Comparison of ENCODE assay signal across 10 cellular contexts in the genomic region with DNA sequence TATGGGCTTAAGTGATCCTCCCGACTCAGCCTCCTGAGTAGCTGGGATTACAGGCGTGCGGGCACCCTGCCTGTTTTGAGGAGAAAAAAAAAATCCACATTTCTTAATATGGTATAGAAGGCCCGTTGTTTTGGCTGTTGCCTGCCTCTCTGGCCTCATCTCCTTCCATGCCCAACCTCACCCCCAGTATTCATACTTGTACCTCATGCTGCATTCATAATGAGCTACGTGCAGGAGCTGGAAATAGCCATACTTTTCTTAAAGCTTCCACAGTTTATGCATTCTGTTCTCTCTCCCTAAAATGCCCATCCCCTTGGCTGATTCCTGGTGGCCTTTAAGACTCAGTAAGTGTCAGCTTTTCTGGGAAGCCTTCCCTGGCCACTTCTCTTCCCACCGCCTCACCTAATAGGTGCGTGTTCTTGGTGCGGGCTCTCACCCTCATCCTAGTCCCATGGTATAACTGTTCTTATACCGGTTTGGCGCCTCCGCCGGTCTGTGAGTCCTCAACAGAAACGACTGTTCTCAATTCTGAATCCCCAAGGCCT. TPM values are rescaled to one million over a fixed set of nuclear protein-coding genes. Genes with fewer than 3 reads are reported as not detected.
A peak's percentile ranks its signal among the peaks of the same experiment; 100 is the strongest.
DNase-seq lines count a peak whose midpoint lies in the region; ATAC-seq and TF ChIP-seq lines count a peak whose summit lies in the region.
"Had no signal": no experiment of that assay in that cellular context is flagged by ENCODE, and none has a peak within 500 bp of the region (broad histone marks: within the 10 kb centered on the region; RNA-seq: fewer than 3 reads in every experiment).

No MANE protein-coding gene starts in this region.

- peaks cover 0 to 6% (median 0%) of the 10 kb centered on the region in 5 donors for H3K36me3 Mint-ChIP-seq in naive thymus-derived CD4-positive, alpha-beta T cell

- no peaks in the 10 kb centered on the region for H3K9me3 ChIP-seq in left ventricle myocardium inferior (replicated peaks)
- no peaks in the 10 kb centered on the region for H3K9me3 ChIP-seq in naive thymus-derived CD4-positive, alpha-beta T cell (ENCODE audit: control insufficient read depth in 2 of 3, low read length in 3 of 3)
- H3K9me3 ChIP-seq in aorta (ENCODE audit: control insufficient read depth, low read length), result no peaks in the 10 kb centered on the region

- intact Hi-C loops in left ventricle myocardium inferior (cut with micrococcal nuclease) (loop anchor here (5.0 kb wide), 1 partner anchor 35 kb away; the partner anchor contains the start of genes CCDC107 and RMRP), Right ventricle myocardium inferior (cut with DNase I) (loop anchor here (2.0 to 5.0 kb wide), 2 partner anchors 31 to 35 kb away; no protein-coding TSS in a partner anchor), aorta (cut with DNase I) (loop anchor here in 1 of 2 donors (2.0 kb wide), 1 partner anchor 37 kb away; no protein-coding TSS in a partner anchor)
- intact Hi-C loops in naive thymus-derived CD4-positive, alpha-beta T cell (cut with micrococcal nuclease), result loop anchor here (1.0 to 2.0 kb wide), 3 partner anchors 15 to 75 kb away; partner anchors contain the start of genes CCDC107 (in 2 of the 2) and RMRP (in 2 of the 2)

- in situ Hi-C loops in astrocyte of the cerebellum (cut with HindIII; ENCODE audit: low sequenced_read_pairs), result loop anchor here (5.0 kb wide), 1 partner anchor 35 kb away; no protein-coding TSS in a partner anchor

- H3K4me1 ChIP-seq in left ventricle myocardium inferior (peaks cover 54% of the 10 kb centered on the region), aorta (ENCODE audit: control insufficient read depth in 1 of 2, insufficient read depth in 2 of 2, low read length in 2 of 2) (no peaks in the 10 kb centered on the region)
- peaks cover 5% of the 10 kb centered on the region in 2 donors for H3K4me1 ChIP-seq in naive thymus-derived CD4-positive, alpha-beta T cell (ENCODE audit: control insufficient read depth in 2 of 2, insufficient read depth in 2 of 2, low read length in 2 of 2)

- H3K27ac ChIP-seq in left ventricle myocardium inferior (replicated peaks), result peak overlapping the region; percentile 98
- no peak overlapping the region for H3K27ac ChIP-seq in naive thymus-derived CD4-positive, alpha-beta T cell (ENCODE audit: low read depth, low read length)
- H3K27ac ChIP-seq in aorta (ENCODE audit: low read depth in 1 of 2, low read length in 2 of 2), result peak overlapping the region; percentile 76 to 100

- CTCF ChIA-PET in naive thymus-derived CD4-positive, alpha-beta T cell (lab: Charles Lee), result interaction anchor here (0.5 to 5.4 kb wide), 9 partner anchors 10 to 1058 kb away, joined by 3 to 29 read pairs (median 3); partner anchors contain the start of genes CCDC107 and RMRP

- POLR2A ChIA-PET in naive thymus-derived CD4-positive, alpha-beta T cell (lab: Charles Lee), result interaction anchor here (0.8 to 2.8 kb wide), 11 partner anchors 9 to 87 kb away, joined by 3 to 13 read pairs (median 5); partner anchors contain the start of genes ARHGEF39, CCDC107, RMRP and SIT1

- H3K27me3 ChIP-seq in left ventricle myocardium inferior (ENCODE audit: low read depth) (no peaks in the 10 kb centered on the region), aorta (ENCODE audit: control insufficient read depth in 1 of 2, insufficient read depth in 2 of 2, low read length in 1 of 2) (no peaks in the 10 kb centered on the region)
- H3K27me3 ChIP-seq in naive thymus-derived CD4-positive, alpha-beta T cell (ENCODE audit: control insufficient read depth in 2 of 2, insufficient read depth in 2 of 2, low read length in 2 of 2), result no peaks in the 10 kb centered on the region

- no peaks in the 10 kb centered on the region for H3K9me3 Mint-ChIP-seq in naive thymus-derived CD4-positive, alpha-beta T cell

- TF ChIP-seq CTCF in left ventricle myocardium inferior (IDR thresholded peaks at IDR 0.05; ENCODE audit: borderline replicate concordance) (no peak), astrocyte of the cerebellum (IDR thresholded peaks at IDR 0.05; ENCODE audit: low read depth, low read length, missing control alignments) (no peak)

- H3K4me3 Mint-ChIP-seq in naive thymus-derived CD4-positive, alpha-beta T cell, result peak overlapping the region; percentile 70 to 94 (median 88)

- 9 to 10% methylated on average over 13 of the region's 13 CpGs for WGBS in aorta, 2 donors

- H3K4me3 ChIP-seq in left ventricle myocardium inferior, result no peak overlapping the region
- peak overlapping the region; percentile 85 for H3K4me3 ChIP-seq in astrocyte of the cerebellum (ENCODE audit: low read depth, low read length)
- H3K4me3 ChIP-seq in naive thymus-derived CD4-positive, alpha-beta T cell (ENCODE audit: low read length), result no peak overlapping the region
- no peak overlapping the region for H3K4me3 ChIP-seq in aorta (ENCODE audit: low read length in 2 of 2)

- H3K27ac Mint-ChIP-seq in naive thymus-derived CD4-positive, alpha-beta T cell, result peak overlapping the region in 8 of 9 donors; percentile 10 to 95 (median 64)

- H3K27me3 Mint-ChIP-seq in naive thymus-derived CD4-positive, alpha-beta T cell, result no peaks in the 10 kb centered on the region

- H3K36me3 ChIP-seq in left ventricle myocardium inferior (peaks cover 21% of the 10 kb centered on the region), aorta (ENCODE audit: control insufficient read depth in 1 of 2, insufficient read depth in 2 of 2, low read length in 1 of 2) (no peaks in the 10 kb centered on the region)
- H3K36me3 ChIP-seq in naive thymus-derived CD4-positive, alpha-beta T cell (ENCODE audit: control insufficient read depth in 2 of 3, insufficient read depth in 3 of 3, low read length in 3 of 3), result peaks cover 0 to 3% (median 0%) of the 10 kb centered on the region in 3 experiments

- H3K4me1 Mint-ChIP-seq in naive thymus-derived CD4-positive, alpha-beta T cell, result peaks cover 21 to 37% (median 30%) of the 10 kb centered on the region in 7 donors

- no peak for ATAC-seq in Right ventricle myocardium inferior
- no peak for ATAC-seq in naive thymus-derived CD4-positive, alpha-beta T cell
- ATAC-seq in aorta (ENCODE audit: low FRiP score), result peak; percentile 49

- DNase-seq in left ventricle myocardium inferior (no peak), Right ventricle myocardium inferior (ENCODE audit: missing footprints) (no peak), astrocyte of the cerebellum (ENCODE audit: low read depth) (no peak), aorta (peak in 1 of 2 donors; percentile 65), AML-193 (lab: John Stamatoyannopoulos, UW) (no peak), islet precursor cell (no peak)
- no peak for DNase-seq in naive thymus-derived CD4-positive, alpha-beta T cell
- DNase-seq in stimulated activated CD8-positive, alpha-beta memory T cell treated with anti-CD3 and anti-CD28 coated beads, Interleukin-4, amount 100 ng/mL, for 48 hours, result no peak

RNA-seq across cellular contexts. Expression of gene TPM2, which starts 2.1 kb away (rescaled TPM):
- total RNA-seq in left ventricle myocardium inferior, result 1,070 TPM
- 1,163 TPM for total RNA-seq in Right ventricle myocardium inferior
- 100 to 1,000 TPM in 2 of 5 experiments, 10 to 100 TPM in 3; 15.0 to 136 (median 47.6) TPM for total RNA-seq in naive thymus-derived CD4-positive, alpha-beta T cell
- polyA plus RNA-seq in naive thymus-derived CD4-positive, alpha-beta T cell, result under 1 TPM in 1 of 2 donors, not detected in 1; 0.87 TPM
- 1,000 to 10,000 TPM; 1,614 to 5,973 TPM for total RNA-seq in aorta
- polyA plus RNA-seq in aorta, result 1,000 to 10,000 TPM; 7,224 to 9,377 TPM
- polyA plus RNA-seq: neural cell had no signal

RNA-seq across cellular contexts. Expression of gene CA9, which starts 18.1 kb away (rescaled TPM):
- total RNA-seq in left ventricle myocardium inferior (not detected), Right ventricle myocardium inferior (0.30 TPM), aorta (1 to 10 TPM; 4.3 to 8.8 TPM)
- under 1 TPM in 1 of 5 experiments, not detected in 4; 0.36 TPM for total RNA-seq in naive thymus-derived CD4-positive, alpha-beta T cell
- polyA plus RNA-seq in naive thymus-derived CD4-positive, alpha-beta T cell, result not detected
- polyA plus RNA-seq in aorta, result under 1 TPM in 1 of 2 donors, not detected in 1; 0.79 TPM
- total RNA-seq: Daoy had no signal
- polyA plus RNA-seq: neural cell had no signal

RNA-seq across cellular contexts. Expression of gene ARHGEF39, which starts 26.8 kb away (rescaled TPM):
- total RNA-seq in left ventricle myocardium inferior, result 0.27 TPM
- 0.22 TPM for total RNA-seq in Right ventricle myocardium inferior
- 10 to 100 TPM in 1 of 5 experiments, 1 to 10 TPM in 1, under 1 TPM in 1, not detected in 2; 0.11 to 10.4 (median 1.0) TPM for total RNA-seq in naive thymus-derived CD4-positive, alpha-beta T cell
- under 1 TPM; 0.12 to 0.44 TPM for polyA plus RNA-seq in naive thymus-derived CD4-positive, alpha-beta T cell
- 1 to 10 TPM in 1 of 2 donors, under 1 TPM in 1; 0.75 to 1.7 TPM for total RNA-seq in aorta
- 1 to 10 TPM in 1 of 2 donors, under 1 TPM in 1; 0.25 to 1.8 TPM for polyA plus RNA-seq in aorta

RNA-seq across cellular contexts. Expression of gene CCDC107, which starts 33.7 kb away (rescaled TPM):
- 44.3 TPM for total RNA-seq in left ventricle myocardium inferior
- total RNA-seq in Right ventricle myocardium inferior, result 58.6 TPM
- 10 to 100 TPM; 12.0 to 37.4 (median 16.4) TPM for total RNA-seq in naive thymus-derived CD4-positive, alpha-beta T cell
- 10 to 100 TPM; 49.1 to 65.7 TPM for polyA plus RNA-seq in naive thymus-derived CD4-positive, alpha-beta T cell
- total RNA-seq in aorta, result 10 to 100 TPM; 53.7 to 79.6 TPM
- polyA plus RNA-seq in aorta, result 100 to 1,000 TPM in 1 of 2 donors, 10 to 100 TPM in 1; 65.7 to 224 TPM

RNA-seq across cellular contexts. Expression of gene RMRP, which starts 34.0 kb away (rescaled TPM):
- 15,093 TPM for total RNA-seq in left ventricle myocardium inferior
- 15,747 TPM for total RNA-seq in Right ventricle myocardium inferior
- over 10,000 TPM in 1 of 5 experiments, 1,000 to 10,000 TPM in 4; 5,750 to 11,273 (median 9,225) TPM for total RNA-seq in naive thymus-derived CD4-positive, alpha-beta T cell
- 10 to 100 TPM in 1 of 2 donors, not detected in 1; 49.2 TPM for polyA plus RNA-seq in naive thymus-derived CD4-positive, alpha-beta T cell
- over 10,000 TPM; 14,949 to 16,694 TPM for total RNA-seq in aorta
- not detected for polyA plus RNA-seq in aorta
- polyA plus RNA-seq: neural cell had no signal
